In genomic region chr2:174863183-174863582, GRCh38 we compare ENCODE assay signal across 2 cellular contexts.
TF ChIP-seq lines count a peak whose summit lies in the region.

No MANE protein-coding gene starts in this region.

TF ChIP-seq in GM23338, 12 proteins besides CTCF, POLR2A, EP300 and RAD21 (continued from another document):
- TF ChIP-seq, protein P1, sequence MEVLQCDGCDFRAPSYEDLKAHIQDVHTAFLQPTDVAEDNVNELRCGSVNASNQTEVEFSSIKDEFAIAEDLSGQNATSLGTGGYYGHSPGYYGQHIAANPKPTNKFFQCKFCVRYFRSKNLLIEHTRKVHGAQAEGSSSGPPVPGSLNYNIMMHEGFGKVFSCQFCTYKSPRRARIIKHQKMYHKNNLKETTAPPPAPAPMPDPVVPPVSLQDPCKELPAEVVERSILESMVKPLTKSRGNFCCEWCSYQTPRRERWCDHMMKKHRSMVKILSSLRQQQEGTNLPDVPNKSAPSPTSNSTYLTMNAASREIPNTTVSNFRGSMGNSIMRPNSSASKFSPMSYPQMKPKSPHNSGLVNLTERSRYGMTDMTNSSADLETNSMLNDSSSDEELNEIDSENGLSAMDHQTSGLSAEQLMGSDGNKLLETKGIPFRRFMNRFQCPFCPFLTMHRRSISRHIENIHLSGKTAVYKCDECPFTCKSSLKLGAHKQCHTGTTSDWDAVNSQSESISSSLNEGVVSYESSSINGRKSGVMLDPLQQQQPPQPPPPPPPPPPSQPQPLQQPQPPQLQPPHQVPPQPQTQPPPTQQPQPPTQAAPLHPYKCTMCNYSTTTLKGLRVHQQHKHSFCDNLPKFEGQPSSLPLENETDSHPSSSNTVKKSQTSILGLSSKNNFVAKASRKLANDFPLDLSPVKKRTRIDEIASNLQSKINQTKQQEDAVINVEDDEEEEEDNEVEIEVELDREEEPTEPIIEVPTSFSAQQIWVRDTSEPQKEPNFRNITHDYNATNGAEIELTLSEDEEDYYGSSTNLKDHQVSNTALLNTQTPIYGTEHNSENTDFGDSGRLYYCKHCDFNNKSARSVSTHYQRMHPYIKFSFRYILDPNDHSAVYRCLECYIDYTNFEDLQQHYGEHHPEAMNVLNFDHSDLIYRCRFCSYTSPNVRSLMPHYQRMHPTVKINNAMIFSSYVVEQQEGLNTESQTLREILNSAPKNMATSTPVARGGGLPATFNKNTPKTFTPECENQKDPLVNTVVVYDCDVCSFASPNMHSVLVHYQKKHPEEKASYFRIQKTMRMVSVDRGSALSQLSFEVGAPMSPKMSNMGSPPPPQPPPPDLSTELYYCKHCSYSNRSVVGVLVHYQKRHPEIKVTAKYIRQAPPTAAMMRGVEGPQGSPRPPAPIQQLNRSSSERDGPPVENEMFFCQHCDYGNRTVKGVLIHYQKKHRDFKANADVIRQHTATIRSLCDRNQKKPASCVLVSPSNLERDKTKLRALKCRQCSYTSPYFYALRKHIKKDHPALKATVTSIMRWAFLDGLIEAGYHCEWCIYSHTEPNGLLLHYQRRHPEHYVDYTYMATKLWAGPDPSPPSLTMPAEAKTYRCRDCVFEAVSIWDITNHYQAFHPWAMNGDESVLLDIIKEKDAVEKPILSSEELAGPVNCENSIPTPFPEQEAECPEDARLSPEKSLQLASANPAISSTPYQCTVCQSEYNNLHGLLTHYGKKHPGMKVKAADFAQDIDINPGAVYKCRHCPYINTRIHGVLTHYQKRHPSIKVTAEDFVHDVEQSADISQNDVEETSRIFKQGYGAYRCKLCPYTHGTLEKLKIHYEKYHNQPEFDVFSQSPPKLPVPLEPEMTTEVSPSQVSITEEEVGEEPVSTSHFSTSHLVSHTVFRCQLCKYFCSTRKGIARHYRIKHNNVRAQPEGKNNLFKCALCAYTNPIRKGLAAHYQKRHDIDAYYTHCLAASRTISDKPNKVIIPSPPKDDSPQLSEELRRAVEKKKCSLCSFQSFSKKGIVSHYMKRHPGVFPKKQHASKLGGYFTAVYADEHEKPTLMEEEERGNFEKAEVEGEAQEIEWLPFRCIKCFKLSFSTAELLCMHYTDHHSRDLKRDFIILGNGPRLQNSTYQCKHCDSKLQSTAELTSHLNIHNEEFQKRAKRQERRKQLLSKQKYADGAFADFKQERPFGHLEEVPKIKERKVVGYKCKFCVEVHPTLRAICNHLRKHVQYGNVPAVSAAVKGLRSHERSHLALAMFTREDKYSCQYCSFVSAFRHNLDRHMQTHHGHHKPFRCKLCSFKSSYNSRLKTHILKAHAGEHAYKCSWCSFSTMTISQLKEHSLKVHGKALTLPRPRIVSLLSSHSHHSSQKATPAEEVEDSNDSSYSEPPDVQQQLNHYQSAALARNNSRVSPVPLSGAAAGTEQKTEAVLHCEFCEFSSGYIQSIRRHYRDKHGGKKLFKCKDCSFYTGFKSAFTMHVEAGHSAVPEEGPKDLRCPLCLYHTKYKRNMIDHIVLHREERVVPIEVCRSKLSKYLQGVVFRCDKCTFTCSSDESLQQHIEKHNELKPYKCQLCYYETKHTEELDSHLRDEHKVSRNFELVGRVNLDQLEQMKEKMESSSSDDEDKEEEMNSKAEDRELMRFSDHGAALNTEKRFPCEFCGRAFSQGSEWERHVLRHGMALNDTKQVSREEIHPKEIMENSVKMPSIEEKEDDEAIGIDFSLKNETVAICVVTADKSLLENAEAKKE (CRISPR knock-in tag; IDR thresholded peaks at IDR 0.05) = no peak
- no peak for TF ChIP-seq POLR2AphosphoS5 (IDR thresholded peaks at IDR 0.05; ENCODE audit: low read depth)
- TF ChIP-seq ZNF114 (CRISPR knock-in tag; IDR thresholded peaks at IDR 0.05) = no peak
- TF ChIP-seq NANOG (IDR thresholded peaks at IDR 0.05; ENCODE audit: borderline replicate concordance) = no peak
- no peak for TF ChIP-seq CREB1 (CRISPR knock-in tag; IDR thresholded peaks at IDR 0.05; ENCODE audit: low read depth)
- TF ChIP-seq EZH2 (IDR thresholded peaks at IDR 0.05; ENCODE audit: low read depth, unreplicated experiment) = no peak
- TF ChIP-seq EZH2phosphoT487 (IDR thresholded peaks at IDR 0.05; ENCODE audit: unreplicated experiment) = no peak
- no peak for TF ChIP-seq STAT1 (IDR thresholded peaks at IDR 0.05; ENCODE audit: unreplicated experiment)
- no peak for TF ChIP-seq JUNB (IDR thresholded peaks at IDR 0.05; ENCODE audit: unreplicated experiment)
- TF ChIP-seq, protein P2, sequence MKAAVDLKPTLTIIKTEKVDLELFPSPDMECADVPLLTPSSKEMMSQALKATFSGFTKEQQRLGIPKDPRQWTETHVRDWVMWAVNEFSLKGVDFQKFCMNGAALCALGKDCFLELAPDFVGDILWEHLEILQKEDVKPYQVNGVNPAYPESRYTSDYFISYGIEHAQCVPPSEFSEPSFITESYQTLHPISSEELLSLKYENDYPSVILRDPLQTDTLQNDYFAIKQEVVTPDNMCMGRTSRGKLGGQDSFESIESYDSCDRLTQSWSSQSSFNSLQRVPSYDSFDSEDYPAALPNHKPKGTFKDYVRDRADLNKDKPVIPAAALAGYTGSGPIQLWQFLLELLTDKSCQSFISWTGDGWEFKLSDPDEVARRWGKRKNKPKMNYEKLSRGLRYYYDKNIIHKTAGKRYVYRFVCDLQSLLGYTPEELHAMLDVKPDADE (IDR thresholded peaks at IDR 0.05) = no peak
- no peak for TF ChIP-seq ZNF331 (CRISPR knock-in tag; IDR thresholded peaks at IDR 0.05; ENCODE audit: low read depth)

TF ChIP-seq in WTC11, 78 proteins besides CTCF, POLR2A, EP300 and RAD21 (continued from another document):
- no peak for TF ChIP-seq CBFB (CRISPR knock-in tag; IDR thresholded peaks at IDR 0.05; ENCODE audit: low read depth)
- no peak for TF ChIP-seq ESRRA (CRISPR knock-in tag; IDR thresholded peaks at IDR 0.05; ENCODE audit: borderline replicate concordance)
